8 cellular contexts compared by ENCODE assay signal in the genomic region with DNA sequence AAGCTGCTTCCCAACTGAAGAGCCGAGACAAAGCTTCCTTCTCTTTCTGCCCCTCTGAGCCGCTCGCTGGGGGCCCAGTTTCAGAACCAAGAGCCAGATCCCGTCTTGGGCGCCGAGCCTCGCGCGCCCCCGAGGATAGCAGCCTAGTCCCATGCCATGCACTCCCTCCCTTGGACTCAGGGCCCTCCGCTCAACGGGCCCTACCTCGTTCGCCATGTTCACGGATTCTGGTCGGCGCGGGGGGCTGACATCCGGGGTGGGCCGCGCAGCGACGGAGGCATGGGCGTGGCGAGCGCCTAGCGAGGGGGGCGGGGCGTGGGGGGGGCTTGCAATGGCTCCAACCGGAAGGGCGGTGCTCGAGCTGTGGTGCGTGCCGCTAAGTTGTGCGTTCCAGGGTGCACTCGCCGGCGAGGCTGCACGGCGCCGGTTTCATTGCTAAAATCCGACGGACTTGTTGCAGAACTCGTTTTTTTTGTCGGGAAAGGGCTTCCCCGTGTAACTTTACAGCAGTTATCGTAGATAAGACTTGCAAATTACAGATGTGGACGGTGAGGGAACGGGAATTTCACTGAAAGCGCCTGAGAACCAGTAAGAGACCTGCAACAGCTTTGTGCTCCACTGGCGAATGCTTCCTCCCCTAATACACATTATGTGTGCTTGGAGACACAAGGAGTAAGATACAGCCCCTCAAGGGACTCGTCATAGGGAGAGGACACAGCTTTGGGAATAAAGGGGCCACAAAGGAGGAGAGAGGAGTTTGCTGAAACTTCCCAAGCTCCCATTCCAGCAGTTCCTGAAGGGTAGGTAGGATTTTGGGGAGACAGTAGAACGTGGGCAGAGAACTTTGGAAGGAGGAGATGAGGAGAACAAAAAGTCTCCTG. TPM values are rescaled to one million over a fixed set of nuclear protein-coding genes. Genes with fewer than 3 reads are reported as not detected.
DNase-seq lines count a peak whose midpoint lies in the region; FAIRE-seq lines count a peak whose summit lies in the region.

A gene (minus strand): TSS at position 304 of the 881 bp plus-strand sequence. CDS start 88 bp downstream, at position 216.

- no peak within 1 kb of the TSS for H2AK5ac ChIP-seq in neuronal stem cell (ENCODE audit: low read depth, low read length)

- H3K23ac ChIP-seq in neuronal stem cell (ENCODE audit: low read depth, low read length, poor library complexity) = peak within 1 kb of the TSS; percentile 97

- H3K9ac ChIP-seq in neuronal stem cell (ENCODE audit: low read depth, low read length, poor library complexity) (peak within 1 kb of the TSS; percentile 95), subcutaneous abdominal adipose tissue (ENCODE audit: low read length in 5 of 5) (peak within 1 kb of the TSS; percentile 78 to 93 (median 88))

- H2BK120ac ChIP-seq in neuronal stem cell (ENCODE audit: low read depth, low read length) = no peak within 1 kb of the TSS

- peaks cover 2% of the 10 kb centered on the region for H3K79me1 ChIP-seq in neuronal stem cell (ENCODE audit: low read depth, low read length)

- no peak within 1 kb of the TSS for H3K4ac ChIP-seq in neuronal stem cell (ENCODE audit: low read length)

- H2BK12ac ChIP-seq in neuronal stem cell (ENCODE audit: low read length) = no peak within 1 kb of the TSS

- H2BK15ac ChIP-seq in neuronal stem cell (ENCODE audit: low read length) = no peak within 1 kb of the TSS

- peak within 1 kb of the TSS; percentile 60 for H3K4me2 ChIP-seq in neuronal stem cell (ENCODE audit: insufficient read depth, low read length, poor library complexity, severe bottlenecking)

- H3K36me3 ChIP-seq in HAP-1 (replicated peaks) (peaks cover 24% of the 10 kb centered on the region), MG63 (peaks cover 16% of the 10 kb centered on the region), neuronal stem cell (replicated peaks in 1 of 2; ENCODE audit: control insufficient read depth in 2 of 2, insufficient read depth in 2 of 2, low read length in 2 of 2) (peaks cover 13 to 29% of the 10 kb centered on the region in 2 donors), subcutaneous abdominal adipose tissue (ENCODE audit: control insufficient read depth in 5 of 5, insufficient read depth in 5 of 5, low read length in 5 of 5) (peaks cover 13 to 19% (median 15%) of the 10 kb centered on the region in 5 donors)

- DNase-seq in G401 (ENCODE audit: low spot score) (peak; percentile 73), HAP-1 (ENCODE audit: low spot score in 2 of 2) (peak; percentile 79 to 92), MG63 (peak; percentile 81), SK-MEL-5 (ENCODE audit: low read depth, low spot score) (peak; percentile 80), frontal cortex (ENCODE audit: low spot score in 2 of 2) (peak; percentile 73 to 78), neuronal stem cell (ENCODE audit: low spot score) (peak; percentile 82)
- DNase-seq in activated naive CD4-positive, alpha-beta T cell treated with Interleukin-2 at 50 U/mL for 16 hours = peak; percentile 91

- no peak within 1 kb of the TSS for H2BK5ac ChIP-seq in neuronal stem cell (ENCODE audit: low read length)

- WGBS in neuronal stem cell (ENCODE audit: extremely low coverage in 2 of 2, insufficient read length in 2 of 2, insufficient replicate concordance in 1 of 2), 2 donors = no CpG with 5 or more reads among the region's 53 CpGs

- H3K14ac ChIP-seq in neuronal stem cell (ENCODE audit: low read length) = peak within 1 kb of the TSS; percentile 96

- H4K8ac ChIP-seq in neuronal stem cell (ENCODE audit: low read depth, low read length) = no peak within 1 kb of the TSS

- peak within 1 kb of the TSS; percentile 99 for H3K18ac ChIP-seq in neuronal stem cell (ENCODE audit: low read length)

- H3K4me3 ChIP-seq in HAP-1 (peak within 1 kb of the TSS; percentile 91), MG63 (peak within 1 kb of the TSS; percentile 83), neuronal stem cell (ENCODE audit: low read length in 2 of 2) (peak within 1 kb of the TSS; percentile 90 to 94), subcutaneous abdominal adipose tissue (ENCODE audit: low read depth in 1 of 5, low read length in 5 of 5) (peak within 1 kb of the TSS; percentile 91 to 98 (median 98))

- H2AFZ ChIP-seq in neuronal stem cell (ENCODE audit: low read length) = peak within 1 kb of the TSS; percentile 82

- H3K27ac ChIP-seq in neuronal stem cell (replicated peaks; ENCODE audit: low read length) = peak within 1 kb of the TSS; percentile 69
- H3K27ac ChIP-seq in subcutaneous abdominal adipose tissue (ENCODE audit: low read depth, low read length) = peak within 1 kb of the TSS; percentile 96

- peaks cover 20% of the 10 kb centered on the region for H3K4me1 ChIP-seq in HAP-1
- H3K4me1 ChIP-seq in neuronal stem cell (ENCODE audit: control insufficient read depth in 2 of 2, insufficient read depth in 1 of 2, low read depth in 1 of 2, low read length in 2 of 2) = peaks cover 2 to 3% of the 10 kb centered on the region in 2 donors
- H3K4me1 ChIP-seq in subcutaneous abdominal adipose tissue (ENCODE audit: control insufficient read depth in 5 of 5, insufficient read depth in 5 of 5, low read length in 5 of 5) = peaks cover 2 to 52% (median 32%) of the 10 kb centered on the region in 5 donors

- 0 out of 2 replicates have a peak, but pooled peaks cover 2% of the 10 kb centered on the region for H3K9me3 ChIP-seq in HAP-1
- no peaks in the 10 kb centered on the region for H3K9me3 ChIP-seq in MG63
- peaks cover 0 to 11% of the 10 kb centered on the region in 2 donors for H3K9me3 ChIP-seq in neuronal stem cell (replicated peaks in 1 of 2; ENCODE audit: control insufficient read depth in 2 of 2, insufficient read depth in 1 of 2, low read depth in 1 of 2, low read length in 2 of 2)
- H3K9me3 ChIP-seq in subcutaneous abdominal adipose tissue (ENCODE audit: control insufficient read depth in 5 of 5, low read length in 5 of 5) = no peaks in the 10 kb centered on the region

- H3K27me3 ChIP-seq in HAP-1 (ENCODE audit: low read depth) = no peaks in the 10 kb centered on the region
- H3K27me3 ChIP-seq in MG63 = no peaks in the 10 kb centered on the region
- no peaks in the 10 kb centered on the region for H3K27me3 ChIP-seq in neuronal stem cell (ENCODE audit: control insufficient read depth in 3 of 3, insufficient read depth in 3 of 3, low read depth in 1 of 3, low read length in 3 of 3)
- no peaks in the 10 kb centered on the region for H3K27me3 ChIP-seq in subcutaneous abdominal adipose tissue (ENCODE audit: control insufficient read depth in 5 of 5, insufficient read depth in 4 of 5, low read length in 5 of 5)

- no peak for FAIRE-seq in frontal cortex (lab: Jason Lieb, UNC)

- no peak within 1 kb of the TSS for H4K91ac ChIP-seq in neuronal stem cell (ENCODE audit: low read depth, low read length, poor library complexity)

- in situ Hi-C loops in G401 (cut with HindIII; ENCODE audit: low sequenced_read_pairs) (no loop called here), HAP-1 (cut with MboI; ENCODE audit: low sequenced_read_pairs) (no loop called here), SK-MEL-5 (cut with HindIII; ENCODE audit: low pct_unique_long_range_greater_than_20kb, low sequenced_read_pairs) (no loop called here)

RNA-seq across cellular contexts. Expression of the gene that starts here (rescaled TPM):
- 160 and 267 TPM in 2 replicates for total RNA-seq in G401 (2014; rRNA removed; shearing (Covaris generic))
- total RNA-seq in MG63 (2014; rRNA removed; shearing (Covaris generic); ENCODE audit: low replicate concordance) = 147 and 184 TPM in 2 replicates
- total RNA-seq in SK-MEL-5 (2014; rRNA removed; shearing (Covaris generic)) = 117 and 136 TPM in 2 replicates
- polyA plus RNA-seq in SK-MEL-5 (2015; cell fraction: cytosol; rRNA removed) = 76.9 and 84.1 TPM in 2 replicates
- 44.7 and 61.1 TPM in 2 replicates for polyA plus RNA-seq in SK-MEL-5 (2015; cell fraction: nucleus; rRNA removed)
- total RNA-seq in frontal cortex = 113 TPM
- 162 TPM for polyA plus RNA-seq in neuronal stem cell (2013, experiment 1 of 2)
- 165 TPM for polyA plus RNA-seq in neuronal stem cell (2013, experiment 2 of 2)

Comparison
In these comparisons a context has a peak if more than half of its experiments do, and no peak if none do; other contexts are left out.
1. Peak in every context shown above with its lines: DNase-seq, H3K4me3 ChIP-seq and H3K27ac ChIP-seq.